In the genomic region with DNA sequence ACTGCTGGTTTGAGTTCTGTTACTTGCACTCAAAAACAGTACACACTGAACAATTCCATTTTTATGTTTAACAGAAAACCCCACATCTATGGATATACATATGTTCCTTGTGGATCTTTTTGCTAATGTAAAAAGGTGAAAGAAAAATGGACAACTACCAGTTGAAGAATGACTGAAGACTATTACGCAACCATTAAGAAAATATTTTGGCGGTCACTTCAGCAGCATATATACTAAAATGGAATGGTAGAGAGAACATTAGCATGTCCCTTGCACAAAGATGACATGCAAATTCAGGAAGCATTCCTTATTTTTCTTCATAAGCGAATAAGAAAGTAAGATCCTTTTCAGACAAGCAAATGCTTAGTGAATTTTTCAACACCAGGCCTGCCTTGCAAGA, we compare ENCODE assay signal across 25 cellular contexts.
DNase-seq lines count a peak whose midpoint lies in the region; ATAC-seq, FAIRE-seq and TF ChIP-seq lines count a peak whose summit lies in the region.
"Had no signal": no experiment of that assay in that cellular context is flagged by ENCODE, and none has a peak within 500 bp of the region (broad histone marks: within the 10 kb centered on the region; RNA-seq: fewer than 3 reads in every experiment).

No MANE protein-coding gene starts in this region.

- no peaks in the 10 kb centered on the region for H3K27me3 ChIP-seq in IMR-90 (ENCODE audit: control insufficient read depth, insufficient read depth, low read length)
- no peaks in the 10 kb centered on the region for H3K27me3 ChIP-seq in K562 (ENCODE audit: control insufficient read depth in 2 of 2, insufficient read depth in 2 of 2, low read length in 2 of 2)
- H3K27me3 ChIP-seq in H1 (replicated peaks in 1 of 4; ENCODE audit: control insufficient read depth in 3 of 4, extremely low read depth in 1 of 4, insufficient read depth in 3 of 4, low read length in 3 of 4), result no peaks in the 10 kb centered on the region
- no peaks in the 10 kb centered on the region for H3K27me3 ChIP-seq in spleen (replicated peaks in 1 of 7)
- no peaks in the 10 kb centered on the region for H3K27me3 ChIP-seq in gastrocnemius medialis
- H3K27me3 ChIP-seq: BE2C had no signal

- no peak overlapping the region for H2AK9ac ChIP-seq in IMR-90 (replicated peaks; ENCODE audit: low read depth, low read length, poor library complexity)

- BruUV-seq in IMR-90 (replicated peaks; lab: Mats Ljungman, UMichigan), result no TSS peak
- BruUV-seq in K562 (replicated peaks; lab: Mats Ljungman, UMichigan), result no TSS peak

- CTCF ChIA-PET in IMR-90 (lab: Yijun Ruan, JAX) (no interaction called here), K562 (lab: Yijun Ruan, JAX; ENCODE audit: low intra/inter-chr PET ratio) (no interaction called here), H1 (lab: Charles Lee; ENCODE audit: partially characterized antibody) (no interaction called here)

- H3K9me1 ChIP-seq in IMR-90 (ENCODE audit: insufficient read depth, low read length), result no peaks in the 10 kb centered on the region
- H3K9me1 ChIP-seq in K562 (ENCODE audit: control insufficient read depth, insufficient read depth, low read length), result no peaks in the 10 kb centered on the region

- in situ Hi-C loops in IMR-90 (cut with MboI; ENCODE audit: low sequenced_read_pairs), result no loop called here
- in situ Hi-C loops in K562 (cut with MboI), result no loop called here
- in situ Hi-C loops in gastrocnemius medialis (cut with MboI; ENCODE audit: low sequenced_read_pairs in 4 of 4), result no loop called here

- H2AK5ac ChIP-seq in IMR-90 (ENCODE audit: low read depth, low read length) (no peak overlapping the region), H1 (ENCODE audit: low read depth, low read length) (no peak overlapping the region)

- no peak overlapping the region for H2BK5ac ChIP-seq in IMR-90 (ENCODE audit: low read depth, low read length, poor library complexity, severe bottlenecking)
- no peak overlapping the region for H2BK5ac ChIP-seq in H1 (ENCODE audit: low read depth, low read length)

- no peak overlapping the region for H2BK120ac ChIP-seq in IMR-90 (ENCODE audit: low read depth, low read length)
- no peak overlapping the region for H2BK120ac ChIP-seq in H1 (replicated peaks; ENCODE audit: low read depth, low read length)

- H3K56ac ChIP-seq in IMR-90 (ENCODE audit: extremely low read depth, insufficient read depth, low read length), result no peak overlapping the region
- no peak overlapping the region for H3K56ac ChIP-seq in H1 (replicated peaks; ENCODE audit: insufficient read length, low read depth, low read length)

- TF ChIP-seq RAD21 in IMR-90 (IDR thresholded peaks at IDR 0.05; ENCODE audit: low read length), result no peak
- no peak for TF ChIP-seq RAD21 in K562 (CRISPR knock-in tag; conservative IDR thresholded peaks at IDR 0.05 in 1 of 2, IDR thresholded peaks at IDR 0.05 in 1 of 2)
- TF ChIP-seq RAD21 in H1 (IDR thresholded peaks at IDR 0.05 in 1 of 2, conservative IDR thresholded peaks at IDR 0.05 in 1 of 2; ENCODE audit: low read depth in 2 of 2, low read length in 2 of 2), result no peak

- H3K4me3 ChIP-seq in IMR-90 (ENCODE audit: insufficient read depth, low read depth, low read length) (no peak overlapping the region), K562 (no peak overlapping the region), H1 (ENCODE audit: extremely low read depth in 1 of 4, insufficient read depth in 2 of 4, low read depth in 3 of 4, low read length in 4 of 4) (no peak overlapping the region), spleen (no peak overlapping the region), gastrocnemius medialis (no peak overlapping the region)
- H3K4me3 ChIP-seq: BLaER1, GM12878 had no signal

- TF ChIP-seq CTCF in IMR-90 (conservative IDR thresholded peaks at IDR 0.05; ENCODE audit: low read depth, low read length), result no peak
- TF ChIP-seq CTCF in K562 (IDR thresholded peaks at IDR 0.05 in 2 of 3, conservative IDR thresholded peaks at IDR 0.05 in 1 of 3; ENCODE audit: insufficient read depth in 2 of 3, low read depth in 1 of 3, low read length in 3 of 3), result no peak
- TF ChIP-seq CTCF in H1 (IDR thresholded peaks at IDR 0.05; ENCODE audit: control extremely low read depth in 1 of 3, insufficient read depth in 1 of 3, low read depth in 1 of 3, low read length in 3 of 3), result no peak
- TF ChIP-seq CTCF in spleen (IDR thresholded peaks at IDR 0.05 in 8 of 11, conservative IDR thresholded peaks at IDR 0.05 in 3 of 11), result no peak
- TF ChIP-seq CTCF in gastrocnemius medialis (IDR thresholded peaks at IDR 0.05 in 4 of 5, conservative IDR thresholded peaks at IDR 0.05 in 1 of 5), result no peak

- no peaks in the 10 kb centered on the region for H4K20me1 ChIP-seq in IMR-90 (ENCODE audit: insufficient read depth, low read length)
- H4K20me1 ChIP-seq in K562 (replicated peaks; ENCODE audit: control insufficient read depth, insufficient read depth, low read length), result no peaks in the 10 kb centered on the region
- no peaks in the 10 kb centered on the region for H4K20me1 ChIP-seq in H1 (replicated peaks in 1 of 2; ENCODE audit: control insufficient read depth in 1 of 2, insufficient read depth in 2 of 2, low read length in 2 of 2)
- H4K20me1 ChIP-seq: BLaER1 had no signal

- no peak overlapping the region for H3K23ac ChIP-seq in IMR-90 (ENCODE audit: low read depth, low read length)
- H3K23ac ChIP-seq in H1 (ENCODE audit: insufficient read length), result no peak overlapping the region

- H2BK15ac ChIP-seq in IMR-90 (ENCODE audit: low read depth, low read length) (no peak overlapping the region), H1 (ENCODE audit: low read length) (no peak overlapping the region)

- no peak overlapping the region for H3K18ac ChIP-seq in IMR-90 (ENCODE audit: low read depth, low read length)
- H3K18ac ChIP-seq in H1 (ENCODE audit: extremely low read depth, low read length), result no peak overlapping the region

- H3K36me3 ChIP-seq in IMR-90 (ENCODE audit: control insufficient read depth, insufficient read depth, low read length) (no peaks in the 10 kb centered on the region), K562 (ENCODE audit: control insufficient read depth, insufficient read depth, low read length) (no peaks in the 10 kb centered on the region), H1 (ENCODE audit: control insufficient read depth in 2 of 4, insufficient read depth in 4 of 4, low read length in 3 of 4) (no peaks in the 10 kb centered on the region), spleen (no peaks in the 10 kb centered on the region), gastrocnemius medialis (no peaks in the 10 kb centered on the region)
- H3K36me3 ChIP-seq: BE2C, BLaER1 had no signal

- TF ChIP-seq EP300 in K562 (IDR thresholded peaks at IDR 0.05; ENCODE audit: low read length) (no peak), H1 (IDR thresholded peaks at IDR 0.05; ENCODE audit: borderline replicate concordance in 1 of 2, low read depth in 2 of 2, low read length in 2 of 2) (no peak)

- H3K79me1 ChIP-seq in IMR-90 (ENCODE audit: low read depth in 1 of 2, low read length in 2 of 2) (no peaks in the 10 kb centered on the region), H1 (ENCODE audit: low read depth, low read length) (no peaks in the 10 kb centered on the region)

- H3K14ac ChIP-seq in IMR-90 (replicated peaks; ENCODE audit: low read depth, low read length) (no peak overlapping the region), H1 (ENCODE audit: insufficient read length) (no peak overlapping the region)

- TF ChIP-seq POLR2A in IMR-90 (IDR thresholded peaks at IDR 0.05; ENCODE audit: low read depth, low read length) (no peak), K562 (conservative IDR thresholded peaks at IDR 0.05) (no peak), H1 (IDR thresholded peaks at IDR 0.05; ENCODE audit: control extremely low read depth in 1 of 2, low read depth in 2 of 2, low read length in 2 of 2) (no peak), spleen (IDR thresholded peaks at IDR 0.05) (no peak), gastrocnemius medialis (IDR thresholded peaks at IDR 0.05) (no peak)

- ATAC-seq in IMR-90 (ENCODE audit: low read depth) (no peak), K562 (no peak), gastrocnemius medialis (no peak)
- ATAC-seq: GM12878 had no signal

- H2BK20ac ChIP-seq in IMR-90 (ENCODE audit: low read depth, low read length) (no peak overlapping the region), H1 (ENCODE audit: low read length) (no peak overlapping the region)

- H4K91ac ChIP-seq in IMR-90 (ENCODE audit: insufficient read depth, low read depth, low read length), result no peak overlapping the region
- H4K91ac ChIP-seq in H1 (replicated peaks; ENCODE audit: insufficient read length, low read length), result no peak overlapping the region

- no peak overlapping the region for H4K8ac ChIP-seq in IMR-90 (ENCODE audit: low read depth in 2 of 2, low read length in 2 of 2)
- no peak overlapping the region for H4K8ac ChIP-seq in H1 (ENCODE audit: extremely low read depth, insufficient read depth, low read length)

- H2BK12ac ChIP-seq in H1 (ENCODE audit: low read depth, low read length), result no peak overlapping the region

- FAIRE-seq in K562 (lab: Jason Lieb, UNC) (no peak), H1 (lab: Jason Lieb, UNC) (no peak)
- FAIRE-seq: A204.1, GM12878, GM12892, GM18507 had no signal

- H3K79me2 ChIP-seq in K562 (ENCODE audit: control insufficient read depth, insufficient read depth, low read length), result no peaks in the 10 kb centered on the region
- H3K79me2 ChIP-seq in H1 (ENCODE audit: control insufficient read depth in 1 of 2, insufficient read depth in 2 of 2, low read length in 2 of 2), result no peaks in the 10 kb centered on the region

- no peak overlapping the region for H3K9ac ChIP-seq in IMR-90 (ENCODE audit: low read depth, low read length)
- H3K9ac ChIP-seq in K562 (ENCODE audit: insufficient read depth in 1 of 2, low read depth in 2 of 2, low read length in 2 of 2), result no peak overlapping the region
- no peak overlapping the region for H3K9ac ChIP-seq in H1 (replicated peaks in 1 of 4; ENCODE audit: extremely low read depth in 1 of 4, low read depth in 3 of 4, low read length in 3 of 4)
- H3K9ac ChIP-seq: BLaER1 had no signal

- no peak overlapping the region for H3K4me2 ChIP-seq in IMR-90 (ENCODE audit: low read depth, low read length)
- H3K4me2 ChIP-seq in K562 (ENCODE audit: insufficient read depth, low read length), result no peak overlapping the region
- no peak overlapping the region for H3K4me2 ChIP-seq in H1 (ENCODE audit: insufficient read depth in 1 of 2, low read depth in 2 of 2, low read length in 2 of 2)
- H3K4me2 ChIP-seq: BLaER1 had no signal

- no peak overlapping the region for H4K5ac ChIP-seq in IMR-90 (ENCODE audit: low read depth, low read length)
- H4K5ac ChIP-seq in H1 (ENCODE audit: insufficient read length, low read depth, low read length), result no peak overlapping the region

- DNase-seq in IMR-90, result no peak
- no peak for DNase-seq in K562 (ENCODE audit: extremely low read depth in 1 of 4, low spot score in 3 of 4)
- DNase-seq in H1 (ENCODE audit: low read depth in 1 of 2, low spot score in 2 of 2), result no peak
- no peak for DNase-seq in spleen
- no peak for DNase-seq in gastrocnemius medialis
- DNase-seq: 8988T; ACHN; BE2C; C1 segment of cervical spinal cord; CD4-positive, alpha-beta memory T cell; CD4-positive, CD25-positive, alpha-beta regulatory T cell; CD8-positive, alpha-beta memory T cell; COR-L47; DMS 273 treated with DMSO at 0.1 percent for 48 hours; DMS153; DMS53; DMS79; DND-41; EL; GDM1 had no signal

- intact Hi-C loops in IMR-90 (cut with micrococcal nuclease), result no loop called here
- intact Hi-C loops in K562 (cut with micrococcal nuclease), result no loop called here
- intact Hi-C loops in spleen (cut with DNase I; ENCODE audit: low total_unique reads), result no loop called here
- intact Hi-C loops in gastrocnemius medialis (cut with DNase I; ENCODE audit: low total_unique reads), result no loop called here

- dilution Hi-C loops in IMR-90 (cut with HindIII; ENCODE audit: low sequenced_read_pairs, unreplicated experiment), result no loop called here

- POLR2A ChIA-PET in IMR-90 (lab: Charles Lee; ENCODE audit: unreplicated experiment) (no interaction called here), K562 (lab: Yijun Ruan, JAX) (no interaction called here), H1 (lab: Charles Lee; ENCODE audit: partially characterized antibody) (no interaction called here)

- no peak overlapping the region for H2AFZ ChIP-seq in IMR-90 (replicated peaks; ENCODE audit: low read length, poor library complexity)
- H2AFZ ChIP-seq in K562 (ENCODE audit: low read depth, low read length), result no peak overlapping the region
- no peak overlapping the region for H2AFZ ChIP-seq in H1 (ENCODE audit: low read length)

- H3K23me2 ChIP-seq in H1 (ENCODE audit: low read depth, low read length), result no peaks in the 10 kb centered on the region

- H3K4ac ChIP-seq in IMR-90 (ENCODE audit: low read depth, low read length) (no peak overlapping the region), H1 (replicated peaks; ENCODE audit: insufficient read length, low read depth, low read length) (no peak overlapping the region)

- no CpG with 5 or more reads among the region's 3 CpGs for WGBS in IMR-90 (ENCODE audit: extremely low coverage in 2 of 2, insufficient read length in 1 of 2), 2 experiments
- 0% methylated on average over 3 of the region's 3 CpGs for WGBS in K562 (ENCODE audit: insufficient coverage, low coverage, missing lambda C conversion rate)
- 96% methylated on average over 3 of the region's 3 CpGs; no CpG with 5 or more reads in 1 of the 2 experiments for WGBS in H1 (ENCODE audit: extremely low coverage in 1 of 2, insufficient coverage in 1 of 2, insufficient read length in 1 of 2, insufficient replicate concordance in 2 of 2, low coverage in 1 of 2, low lambda C conversion rate in 2 of 2, missing lambda C conversion rate in 1 of 2), 2 experiments
- 63 to 99% (median 87%) methylated on average over 3 of the region's 3 CpGs for WGBS in spleen, 5 donors

- H3K9me3 ChIP-seq in IMR-90 (ENCODE audit: control insufficient read depth, insufficient read depth, low read length), result peaks cover 5% of the 10 kb centered on the region; the same call in 1 of the 2 replicates
- no peaks in the 10 kb centered on the region for H3K9me3 ChIP-seq in K562 (replicated peaks; ENCODE audit: control insufficient read depth, insufficient read depth, low read depth, low read length)
- peaks cover 0 to 6% of the 10 kb centered on the region in 2 experiments; a peak in 2 of 4 replicates for H3K9me3 ChIP-seq in H1 (ENCODE audit: insufficient read depth in 2 of 2, low read depth in 1 of 2, low read length in 1 of 2)
- H3K9me3 ChIP-seq in spleen, result peaks cover 0 to 21% (median 6%) of the 10 kb centered on the region in 8 donors
- H3K9me3 ChIP-seq in gastrocnemius medialis, result no peaks in the 10 kb centered on the region
- H3K9me3 ChIP-seq: BE2C had no signal

- no peaks in the 10 kb centered on the region for H3K4me1 ChIP-seq in IMR-90 (ENCODE audit: control insufficient read depth, insufficient read depth, low read length)
- H3K4me1 ChIP-seq in K562 (replicated peaks in 1 of 2; ENCODE audit: control insufficient read depth in 2 of 2, insufficient read depth in 2 of 2, low read length in 2 of 2), result no peaks in the 10 kb centered on the region
- no peaks in the 10 kb centered on the region for H3K4me1 ChIP-seq in H1 (replicated peaks in 1 of 4; ENCODE audit: control insufficient read depth in 3 of 4, insufficient read depth in 4 of 4, low read length in 3 of 4)
- H3K4me1 ChIP-seq in spleen, result no peaks in the 10 kb centered on the region
- no peaks in the 10 kb centered on the region for H3K4me1 ChIP-seq in gastrocnemius medialis
- H3K4me1 ChIP-seq: BE2C, BLaER1 had no signal

- no peak overlapping the region for H3K27ac ChIP-seq in IMR-90 (ENCODE audit: insufficient read depth, low read length)
- no peak overlapping the region for H3K27ac ChIP-seq in K562 (ENCODE audit: extremely low read depth, low read depth, low read length)
- H3K27ac ChIP-seq in H1 (ENCODE audit: low read depth, low read length), result no peak overlapping the region
- no peak overlapping the region for H3K27ac ChIP-seq in spleen
- H3K27ac ChIP-seq in gastrocnemius medialis, result no peak overlapping the region
- H3K27ac ChIP-seq: BLaER1 had no signal
